In genomic region chr1:227152525-227152924, GRCh38 we compare ENCODE assay signal across 32 cellular contexts.
"Had no signal": no experiment of that assay in that cellular context is flagged by ENCODE, and none has a peak within 500 bp of the region (broad histone marks: within the 10 kb centered on the region; RNA-seq: fewer than 3 reads in every experiment).

No MANE protein-coding gene starts in this region.

- H3K9me3 ChIP-seq: adrenal gland, body of pancreas, breast epithelium had no signal

- H3K4me1 ChIP-seq: breast epithelium had no signal

- H3K27ac ChIP-seq: adrenal gland, body of pancreas, brain microvascular endothelial cell, breast epithelium, VCaP had no signal

- FAIRE-seq: astrocyte had no signal

- H3K36me3 ChIP-seq: adrenal gland, brain microvascular endothelial cell, breast epithelium had no signal

- ATAC-seq: activated CD8-positive, alpha-beta T cell treated with anti-CD3 and anti-CD28 coated beads for 36 hours; activated naive CD4-positive, alpha-beta T cell treated with anti-CD3 and anti-CD28 coated beads, Interleukin-2, amount 50 U/mL, for 72 hours; activated T-cell treated with anti-CD3 and anti-CD28 coated beads, Interleukin-2, amount 50 U/mL, for 4 hours; activated T-cell treated with anti-CD3 and anti-CD28 coated beads, Interleukin-2, amount 50 U/mL, for 72 hours; activated T-helper 17 cell treated with anti-CD3 and anti-CD28 coated beads, Interleukin-2, amount 50 U/mL, for 72 hours; body of pancreas had no signal

- DNase-seq: activated B cell treated with CpG ODN at 0.5 μM for 24 hours; activated CD4-positive, alpha-beta memory T cell treated with anti-CD3 and anti-CD28 coated beads for 36 hours; activated CD4-positive, alpha-beta T cell treated with anti-CD3 and anti-CD28 coated beads for 4 hours; activated CD4-positive, alpha-beta T cell treated with anti-CD3 and anti-CD28 coated beads, Interleukin-2, amount 10 ng/mL, durations not matched to agents 24 days and 14 days; activated CD4-positive, alpha-beta T cell treated with anti-CD3 and anti-CD28 coated beads, Interleukin-2, amount 50 U/mL, for 1 hour; activated CD4-positive, alpha-beta T cell treated with anti-CD3 and anti-CD28 coated beads, Interleukin-2, amount 50 U/mL, for 4 hours; activated CD4-positive, CD25-positive, alpha-beta regulatory T cell treated with anti-CD3 and anti-CD28 coated beads, Interleukin-2, amount 50 U/mL, for 72 hours; activated CD8-positive, alpha-beta memory T cell treated with anti-CD3 and anti-CD28 coated beads, Interleukin-2, amount 50 U/mL, for 4 hours; activated CD8-positive, alpha-beta T cell treated with anti-CD3 and anti-CD28 coated beads for 36 hours; activated effector memory CD4-positive, alpha-beta T cell treated with anti-CD3 and anti-CD28 coated beads, Interleukin-2, amount 50 U/mL, for 16 hours; activated gamma-delta T cell treated with Interleukin-2 at 50 U/mL for 16 hours; activated naive CD4-positive, alpha-beta T cell; activated naive CD4-positive, alpha-beta T cell treated with anti-CD3 and anti-CD28 coated beads for 36 hours; activated naive CD4-positive, alpha-beta T cell treated with anti-CD3 and anti-CD28 coated beads, Interleukin-2, amount 50 U/mL, for 16 hours; activated naive CD8-positive, alpha-beta T cell treated with anti-CD3 and anti-CD28 coated beads for 36 hours; activated T-cell treated with anti-CD3 and anti-CD28 coated beads for 4 hours; activated T-cell treated with anti-CD3 and anti-CD28 coated beads, Interleukin-2, amount 50 U/mL, for 1 hour; activated T-cell treated with anti-CD3 and anti-CD28 coated beads, Interleukin-2, amount 50 U/mL, for 4 hours; activated T-cell treated with anti-CD3 and anti-CD28 coated beads, Interleukin-2, amount 50 U/mL, for 72 hours; adrenal gland; amniotic stem cell; aorta; body of pancreas; brain microvascular endothelial cell; central memory CD4-positive, alpha-beta T cell; T-helper 2 cell; T-helper 9 cell had no signal

- H3K4me3 ChIP-seq: adrenal gland, body of pancreas, breast epithelium had no signal
